14 cellular contexts compared by ENCODE assay signal in genomic region chr14:103775506-103775905, GRCh38. TPM values are rescaled to one million over a fixed set of nuclear protein-coding genes. Genes with fewer than 3 reads are reported as not detected.
DNase-seq lines count a peak whose midpoint lies in the region; ATAC-seq and TF ChIP-seq lines count a peak whose summit lies in the region.
"Had no signal": no experiment of that assay in that cellular context is flagged by ENCODE, and none has a peak within 500 bp of the region (broad histone marks: within the 10 kb centered on the region; RNA-seq: fewer than 3 reads in every experiment).

No MANE protein-coding gene starts in this region.

- H3K27ac Mint-ChIP-seq in neural progenitor cell, result no peak overlapping the region

- no peaks in the 10 kb centered on the region for H4K20me1 ChIP-seq in neural progenitor cell (ENCODE audit: low read depth)

- H3K36me3 Mint-ChIP-seq in neural progenitor cell, result peaks cover 5% of the 10 kb centered on the region

- CTCF ChIA-PET in RWPE1 (lab: Yijun Ruan, JAX), result no interaction called here

- H3K27ac ChIP-seq in heart left ventricle (peak overlapping the region in 3 of 12 donors; percentile 0 to 46 (median 6)), neural progenitor cell (no peak overlapping the region), RWPE1 (no peak overlapping the region)

- H2AFZ ChIP-seq in neural progenitor cell (replicated peaks), result no peak overlapping the region

- peaks cover 7% of the 10 kb centered on the region for H3K9me3 Mint-ChIP-seq in neural progenitor cell

- no peak overlapping the region for H3K4me2 ChIP-seq in neural progenitor cell

- no peaks in the 10 kb centered on the region for H3F3A ChIP-seq in neural progenitor cell (ENCODE audit: low read depth)

- H3K4me1 ChIP-seq in heart left ventricle (peaks cover 0 to 17% (median 3%) of the 10 kb centered on the region in 12 donors), neural progenitor cell (no peaks in the 10 kb centered on the region)

- no peak overlapping the region for H3K4me3 Mint-ChIP-seq in neural progenitor cell

- H3K4me3 ChIP-seq in heart left ventricle, result no peak overlapping the region
- no peak overlapping the region for H3K4me3 ChIP-seq in neural progenitor cell
- H3K4me3 ChIP-seq: MG63 had no signal

- H3K9me3 ChIP-seq in heart left ventricle (peaks cover 0 to 7% (median 0%) of the 10 kb centered on the region in 12 donors), neural progenitor cell (ENCODE audit: low read depth) (peaks cover 4% of the 10 kb centered on the region)
- H3K9me3 ChIP-seq: MG63 had no signal

- intact Hi-C loops in heart left ventricle (cut with DNase I), result no loop called here
- intact Hi-C loops in cardiac septum (cut with DNase I), result no loop called here

- no peak for TF ChIP-seq POLR2A in heart left ventricle (IDR thresholded peaks at IDR 0.05)

- no peak for DNase-seq in heart left ventricle
- no peak for DNase-seq in cardiac septum (ENCODE audit: low spot score)
- DNase-seq in globus pallidus (ENCODE audit: low spot score), result peak; percentile 46
- DNase-seq in pons (ENCODE audit: low spot score), result peak; percentile 23
- no peak for DNase-seq in neural progenitor cell (ENCODE audit: low spot score)
- no peak for DNase-seq in NCI-H2227 (lab: John Stamatoyannopoulos, UW; ENCODE audit: unreplicated experiment)
- DNase-seq in RWPE1 (ENCODE audit: low spot score), result no peak
- DNase-seq: DMS 273 treated with DMSO at 0.1 percent for 48 hours, GOT3, MG63, NCI-H1092, NCI-H2227 treated with DMSO at 0.1 percent for 48 hours, NCI-H524 treated with DMSO at 0.1 percent for 48 hours had no signal

- peaks cover 0 to 68% (median 33%) of the 10 kb centered on the region in 9 donors for H3K36me3 ChIP-seq in heart left ventricle
- H3K36me3 ChIP-seq in neural progenitor cell, result no peaks in the 10 kb centered on the region
- H3K36me3 ChIP-seq: MG63 had no signal

- H3K27me3 ChIP-seq in heart left ventricle (no peaks in the 10 kb centered on the region), neural progenitor cell (no peaks in the 10 kb centered on the region)
- H3K27me3 ChIP-seq: MG63 had no signal

- 65 to 78% (median 75%) methylated on average over 7 of the region's 7 CpGs for WGBS in heart left ventricle, 4 donors

- no peak for TF ChIP-seq CTCF in heart left ventricle (IDR thresholded peaks at IDR 0.05)
- TF ChIP-seq CTCF in neural progenitor cell (IDR thresholded peaks at IDR 0.05), result no peak
- TF ChIP-seq CTCF in RWPE1 (conservative IDR thresholded peaks at IDR 0.05; ENCODE audit: low read depth), result no peak

- H3K9ac ChIP-seq in neural progenitor cell, result no peak overlapping the region

- H3K79me2 ChIP-seq in neural progenitor cell (ENCODE audit: low read depth), result no peaks in the 10 kb centered on the region

- H3K4me1 Mint-ChIP-seq in neural progenitor cell, result no peaks in the 10 kb centered on the region

- H3K27me3 Mint-ChIP-seq in neural progenitor cell (ENCODE audit: insufficient read depth, low read depth), result peaks cover 1% of the 10 kb centered on the region

- ATAC-seq in heart left ventricle (peak; percentile 38 to 64 (median 45)), HG02870 (IDR thresholded peaks at IDR 0.05; ENCODE audit: unreplicated experiment) (no peak)

- POLR2A ChIA-PET in RWPE1 (lab: Yijun Ruan, JAX; ENCODE audit: low non-redundant PET), result no interaction called here

RNA-seq across cellular contexts. Expression of gene ZFYVE21, which starts 59.9 kb away (rescaled TPM):
- 10 to 100 TPM; 44.1 to 79.4 (median 52.5) TPM for total RNA-seq in heart left ventricle
- polyA plus RNA-seq in heart left ventricle, result 10 to 100 TPM; 48.8 to 86.1 TPM
- total RNA-seq in cardiac septum, result 60.9 TPM
- total RNA-seq in neural progenitor cell (ENCODE audit: low replicate concordance), result 46.2 and 53.2 TPM in 2 replicates

Comparison
In these comparisons a context has a peak if more than half of its experiments do, and no peak if none do; other contexts are left out.
1. DNase-seq: peak in globus pallidus (single experiment) and pons (single experiment); none in heart left ventricle (0 of 5), cardiac septum (single experiment), neural progenitor cell (single experiment), NCI-H2227 (single experiment) and RWPE1 (single experiment).